Comparison of ENCODE assay signal across 1 cellular context in genomic region chr6:157561929-157562810, GRCh38.
TF ChIP-seq lines count a peak whose summit lies in the region.

No MANE protein-coding gene starts in this region.

TF ChIP-seq in GM12878, 131 proteins besides CTCF, POLR2A, EP300 and RAD21 (continued from another document):
- TF ChIP-seq NR2C2 (IDR thresholded peaks at IDR 0.05; ENCODE audit: borderline replicate concordance, control insufficient read depth, insufficient read length, low read depth), result no peak
- no peak for TF ChIP-seq FOS (IDR thresholded peaks at IDR 0.05; ENCODE audit: borderline replicate concordance, extremely low read depth, insufficient read length)
- no peak for TF ChIP-seq SIX5 (IDR thresholded peaks at IDR 0.05; ENCODE audit: low read depth, low read length, severe bottlenecking)
- no peak for TF ChIP-seq TCF7 (IDR thresholded peaks at IDR 0.05; ENCODE audit: borderline replicate concordance)
- TF ChIP-seq E4F1 (IDR thresholded peaks at IDR 0.05; ENCODE audit: borderline replicate concordance, partially characterized antibody), result no peak
- TF ChIP-seq KLF5 (IDR thresholded peaks at IDR 0.05; ENCODE audit: partially characterized antibody), result peak; percentile 55
- TF ChIP-seq IRF5 (IDR thresholded peaks at IDR 0.05; ENCODE audit: borderline replicate concordance), result no peak
- TF ChIP-seq SUZ12 (IDR thresholded peaks at IDR 0.05; ENCODE audit: unreplicated experiment), result no peak
- TF ChIP-seq ZNF274 (IDR thresholded peaks at IDR 0.05; ENCODE audit: insufficient read depth, insufficient read length), result no peak
- no peak for TF ChIP-seq KAT2A (conservative IDR thresholded peaks at IDR 0.05; ENCODE audit: control insufficient read depth, low read depth, low read length)
- TF ChIP-seq NBN (IDR thresholded peaks at IDR 0.05), result peak; percentile 91
- TF ChIP-seq ZNF384 (IDR thresholded peaks at IDR 0.05; ENCODE audit: borderline replicate concordance, low read depth, low read length), result 0 out of 2 replicates have a peak, but pooled peaks have one; percentile 7
- peak; percentile 34; the same call in 1 of the 2 replicates for TF ChIP-seq YY1 (IDR thresholded peaks at IDR 0.05; ENCODE audit: low read depth, low read length)
- TF ChIP-seq NRF1 (conservative IDR thresholded peaks at IDR 0.05; ENCODE audit: low read depth, low read length), result no peak
- TF ChIP-seq RUNX3 (IDR thresholded peaks at IDR 0.05; ENCODE audit: low read length), result peak; percentile 96
- TF ChIP-seq ZZZ3 (IDR thresholded peaks at IDR 0.05; ENCODE audit: control insufficient read depth, insufficient read length, low read depth), result no peak
- TF ChIP-seq SIN3A (IDR thresholded peaks at IDR 0.05; ENCODE audit: low read depth, low read length), result no peak
- peak; percentile 78 for TF ChIP-seq ATF7 (IDR thresholded peaks at IDR 0.05; ENCODE audit: low read depth)
- TF ChIP-seq JUNB (IDR thresholded peaks at IDR 0.05), result no peak
- TF ChIP-seq CHD4 (IDR thresholded peaks at IDR 0.05), result no peak
- peak; percentile 90 for TF ChIP-seq SPI1 (IDR thresholded peaks at IDR 0.05; ENCODE audit: borderline replicate concordance, insufficient read depth, low read depth, low read length)
- TF ChIP-seq FOXM1 (IDR thresholded peaks at IDR 0.05; ENCODE audit: low read depth, low read length), result peak; percentile 67
- TF ChIP-seq CBX3 (IDR thresholded peaks at IDR 0.05; ENCODE audit: borderline replicate concordance, low read depth), result no peak
- TF ChIP-seq JUND (IDR thresholded peaks at IDR 0.05; ENCODE audit: low read depth, low read length), result no peak
- no peak for TF ChIP-seq SMC3 (IDR thresholded peaks at IDR 0.05; ENCODE audit: borderline replicate concordance, low read length)
- TF ChIP-seq ELK1 (IDR thresholded peaks at IDR 0.05; ENCODE audit: low read depth, low read length), result no peak
- no peak for TF ChIP-seq REST (IDR thresholded peaks at IDR 0.05; ENCODE audit: low read depth, low read length)
- TF ChIP-seq CBFB (IDR thresholded peaks at IDR 0.05; ENCODE audit: low read depth), result peak; percentile 93
- TF ChIP-seq STAT3 (IDR thresholded peaks at IDR 0.05; ENCODE audit: low read depth, low read length), result no peak
- TF ChIP-seq NKRF (conservative IDR thresholded peaks at IDR 0.05), result no peak
- TF ChIP-seq RAD51 (IDR thresholded peaks at IDR 0.05), result no peak
- peak; percentile 20 for TF ChIP-seq SP1 (IDR thresholded peaks at IDR 0.05; ENCODE audit: low read depth, low read length)
- TF ChIP-seq HSF1 (IDR thresholded peaks at IDR 0.05; ENCODE audit: low read depth, low read length), result no peak
- peak; percentile 96 for TF ChIP-seq MEF2B (IDR thresholded peaks at IDR 0.05; ENCODE audit: partially characterized antibody, poor library complexity, severe bottlenecking)
- no peak for TF ChIP-seq ZBTB11 (CRISPR knock-in tag; IDR thresholded peaks at IDR 0.05)
- no peak for TF ChIP-seq E2F4 (IDR thresholded peaks at IDR 0.05; ENCODE audit: low read depth, low read length)
- peak; percentile 28 to 62; a peak in 2 of 4 replicates for TF ChIP-seq BHLHE40 (IDR thresholded peaks at IDR 0.05; ENCODE audit: borderline replicate concordance in 1 of 2, low read depth in 2 of 2, low read length in 1 of 2)
- no peak for TF ChIP-seq RCOR1 (conservative IDR thresholded peaks at IDR 0.05; ENCODE audit: low read depth, low read length)
- TF ChIP-seq STAT1 (conservative IDR thresholded peaks at IDR 0.05), result no peak
